ENCODE assay signal across 26 cellular contexts in the genomic region with DNA sequence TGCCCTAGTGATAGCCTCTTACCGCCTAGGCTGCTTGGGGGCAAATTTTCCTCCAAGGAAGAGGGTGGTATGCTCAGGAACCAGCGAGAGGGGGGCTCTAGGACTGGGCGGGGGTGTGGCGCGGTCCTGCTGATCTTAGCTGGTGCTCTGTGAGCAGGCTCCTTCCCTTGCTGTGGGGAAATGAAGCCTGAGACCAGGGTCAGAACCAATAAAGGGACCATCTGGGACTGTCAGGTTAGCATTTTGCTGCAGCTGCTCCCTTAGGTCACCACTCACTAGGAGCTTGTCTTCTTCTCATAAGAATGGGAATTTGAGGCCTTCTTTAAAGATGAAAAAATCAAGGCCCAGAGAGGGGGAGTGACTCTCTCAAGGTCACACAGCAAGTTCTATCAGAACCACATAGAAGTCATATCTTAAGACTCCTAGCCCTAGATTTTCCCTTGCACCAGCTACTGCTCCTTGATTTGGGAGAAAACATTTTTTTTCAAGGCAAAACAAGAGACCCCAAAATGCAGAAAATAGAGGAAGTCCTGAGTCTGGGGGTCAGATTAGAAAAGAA. TPM values are rescaled to one million over a fixed set of nuclear protein-coding genes. Genes with fewer than 3 reads are reported as not detected.
DNase-seq lines count a peak whose midpoint lies in the region; ATAC-seq lines count a peak whose summit lies in the region.
"Had no signal": no experiment of that assay in that cellular context is flagged by ENCODE, and none has a peak within 500 bp of the region (broad histone marks: within the 10 kb centered on the region; RNA-seq: fewer than 3 reads in every experiment).

No MANE protein-coding gene starts in this region.

- H3K4me3 Mint-ChIP-seq in activated T-helper 17 cell treated with anti-CD3 and anti-CD28 coated beads, Interleukin-2, amount 50 U/mL, for 72 hours, result peak overlapping the region; percentile 78
- H3K4me3 Mint-ChIP-seq: activated CD4-positive, alpha-beta T cell treated with anti-CD3 and anti-CD28 coated beads, Interleukin-2, amount 10 ng/mL, durations not matched to agents 7 days and 5 days had no signal

- peaks cover 26% of the 10 kb centered on the region for H3K4me1 ChIP-seq in iPS-15b (ENCODE audit: control insufficient read depth, insufficient read depth, low read length)
- H3K4me1 ChIP-seq: foreskin keratinocyte had no signal

- no peak for ATAC-seq in activated T-helper 17 cell treated with anti-CD3 and anti-CD28 coated beads, Interleukin-2, amount 50 U/mL, for 72 hours (replicated peaks)
- no peak for ATAC-seq in GM21360 (IDR thresholded peaks at IDR 0.05; ENCODE audit: unreplicated experiment)
- ATAC-seq in left ventricle myocardium superior, result no peak
- no peak for ATAC-seq in HG02884 (IDR thresholded peaks at IDR 0.05; ENCODE audit: unreplicated experiment)
- ATAC-seq in HG02610 (IDR thresholded peaks at IDR 0.05; ENCODE audit: unreplicated experiment), result no peak
- ATAC-seq: esophagus mucosa; foreskin keratinocyte; stimulated activated naive CD8-positive, alpha-beta T cell treated with anti-CD3 and anti-CD28 coated beads, Interleukin-15, Interleukin-2, amounts not matched to agents 100 U/mL and 50 U/mL, for 24 hours had no signal

- no peak overlapping the region for H3K27ac Mint-ChIP-seq in activated T-helper 17 cell treated with anti-CD3 and anti-CD28 coated beads, Interleukin-2, amount 50 U/mL, for 72 hours
- H3K27ac Mint-ChIP-seq: activated CD4-positive, alpha-beta T cell treated with anti-CD3 and anti-CD28 coated beads, Interleukin-2, amount 10 ng/mL, durations not matched to agents 7 days and 5 days; activated naive CD4-positive, alpha-beta T cell treated with anti-CD3 and anti-CD28 coated beads for 36 hours had no signal

- no peaks in the 10 kb centered on the region for H3K36me3 ChIP-seq in iPS-15b (ENCODE audit: control insufficient read depth, insufficient read depth, low read length)
- H3K36me3 ChIP-seq: MG63, thoracic aorta had no signal

- peak overlapping the region; percentile 58 for H3K4me3 ChIP-seq in iPS-15b (ENCODE audit: low read depth, low read length)
- H3K4me3 ChIP-seq: MG63, thoracic aorta had no signal

- H3K9ac ChIP-seq in iPS-15b (ENCODE audit: low read depth, low read length), result no peak overlapping the region
- H3K9ac ChIP-seq: SK-N-SH had no signal

- peaks cover 6% of the 10 kb centered on the region for H3K4me1 Mint-ChIP-seq in activated T-helper 17 cell treated with anti-CD3 and anti-CD28 coated beads, Interleukin-2, amount 50 U/mL, for 72 hours

- peaks cover 100% of the 10 kb centered on the region for H3K27me3 ChIP-seq in iPS-15b (ENCODE audit: control insufficient read depth, insufficient read depth, low read length)

- H3K36me3 Mint-ChIP-seq in activated T-helper 17 cell treated with anti-CD3 and anti-CD28 coated beads, Interleukin-2, amount 50 U/mL, for 72 hours (ENCODE audit: low read depth), result peaks cover 8% of the 10 kb centered on the region

- H3K9me3 ChIP-seq in iPS-15b (ENCODE audit: control insufficient read depth, insufficient read depth, low read length), result no peaks in the 10 kb centered on the region
- H3K9me3 ChIP-seq: MG63, SK-N-SH, thoracic aorta had no signal

- intact Hi-C loops in left ventricle myocardium superior (cut with micrococcal nuclease), result no loop called here

- peak; percentile 5 for DNase-seq in DMS 273 (lab: John Stamatoyannopoulos, UW; ENCODE audit: unreplicated experiment)
- no peak for DNase-seq in DMS 273 treated with DMSO at 0.1 percent for 48 hours (lab: John Stamatoyannopoulos, UW)
- no peak for DNase-seq in left ventricle myocardium superior
- DNase-seq: activated CD4-positive, alpha-beta T cell treated with anti-CD3 and anti-CD28 coated beads, Interleukin-2, amount 10 ng/mL, durations not matched to agents 7 days and 5 days; activated naive CD4-positive, alpha-beta T cell treated with anti-CD3 and anti-CD28 coated beads for 36 hours; AML-193; effector CD8-positive, alpha-beta T cell; hippocampal formation; KBM-7; mammary epithelial cell; MG63; NCI-H2107; NCI-H446 treated with DMSO at 0.1 percent for 48 hours; stimulated activated CD4-positive, alpha-beta T cell treated with anti-CD3 and anti-CD28 coated beads, Interleukin-4, amount 100 ng/mL, for 24 hours; stimulated activated naive CD8-positive, alpha-beta T cell treated with anti-CD3 and anti-CD28 coated beads, Interleukin-15, Interleukin-2, amounts not matched to agents 100 U/mL and 50 U/mL, for 24 hours had no signal

- no peaks in the 10 kb centered on the region for H3K9me3 Mint-ChIP-seq in activated T-helper 17 cell treated with anti-CD3 and anti-CD28 coated beads, Interleukin-2, amount 50 U/mL, for 72 hours
- H3K9me3 Mint-ChIP-seq: activated CD4-positive, alpha-beta T cell treated with anti-CD3 and anti-CD28 coated beads, Interleukin-2, amount 10 ng/mL, durations not matched to agents 7 days and 5 days; activated naive CD4-positive, alpha-beta T cell treated with anti-CD3 and anti-CD28 coated beads for 36 hours had no signal

- H3K27me3 Mint-ChIP-seq in activated T-helper 17 cell treated with anti-CD3 and anti-CD28 coated beads, Interleukin-2, amount 50 U/mL, for 72 hours, result peaks cover 71% of the 10 kb centered on the region

RNA-seq across cellular contexts. Expression of a gene that starts 2.0 kb away (rescaled TPM):
- total RNA-seq in activated T-helper 17 cell treated with anti-CD3 and anti-CD28 coated beads, Interleukin-2, amount 50 U/mL, for 72 hours, result 1 to 10 TPM in 1 of 2 donors, under 1 TPM in 1; 0.78 to 1.1 TPM
- not detected for total RNA-seq in left ventricle myocardium superior
- total RNA-seq: activated CD4-positive, alpha-beta T cell treated with anti-CD3 and anti-CD28 coated beads, Interleukin-2, amount 10 ng/mL, durations not matched to agents 7 days and 5 days; activated naive CD4-positive, alpha-beta T cell treated with anti-CD3 and anti-CD28 coated beads for 36 hours; Daoy; esophagus mucosa; foreskin keratinocyte; mammary epithelial cell; osteocyte had no signal

RNA-seq across cellular contexts. Expression of a gene that starts 54.8 kb away (rescaled TPM):
- 10 to 100 TPM in 1 of 2 donors, 1 to 10 TPM in 1; 9.4 to 16.0 TPM for total RNA-seq in activated T-helper 17 cell treated with anti-CD3 and anti-CD28 coated beads, Interleukin-2, amount 50 U/mL, for 72 hours
- total RNA-seq in left ventricle myocardium superior, result 2.8 TPM
